ENCODE assay signal across 15 cellular contexts in genomic region chr7:135165862-135166261, GRCh38. TPM values are rescaled to one million over a fixed set of nuclear protein-coding genes. Genes with fewer than 3 reads are reported as not detected.
A peak's percentile ranks its signal among the peaks of the same experiment; 100 is the strongest.
DNase-seq lines count a peak whose midpoint lies in the region; ATAC-seq, FAIRE-seq and TF ChIP-seq lines count a peak whose summit lies in the region.
"Had no signal": no experiment of that assay in that cellular context is flagged by ENCODE, and none has a peak within 500 bp of the region (broad histone marks: within the 10 kb centered on the region; RNA-seq: fewer than 3 reads in every experiment).

No MANE protein-coding gene starts in this region.

- no TSS peak for BruUV-seq in HepG2 (replicated peaks; lab: Mats Ljungman, UMichigan)

- H3K36me3 Mint-ChIP-seq in activated CD4-positive, alpha-beta T cell treated with anti-CD3 and anti-CD28 coated beads, Interleukin-2, amount 10 ng/mL, durations not matched to agents 24 days and 14 days (ENCODE audit: low read depth) = peaks cover 75% of the 10 kb centered on the region
- peaks cover 64 to 87% of the 10 kb centered on the region in 2 donors for H3K36me3 Mint-ChIP-seq in stimulated activated naive B cell treated with anti-CD40 and anti-IgM and Interleukin-4, amounts not matched to agents 10 μg/mL and 1 μg/mL and 100 μg/mL, for 72 hours

- 100% methylated on average over 1 of the region's 4 CpGs for WGBS in HepG2 (ENCODE audit: low lambda C conversion rate)

- no peak for FAIRE-seq in HepG2 (lab: Jason Lieb, UNC)
- FAIRE-seq: H1 had no signal

- H4K20me1 ChIP-seq in HepG2 (ENCODE audit: insufficient read depth, low read length) = peaks cover 15% of the 10 kb centered on the region; the same call in 1 of the 2 replicates

- intact Hi-C loops in activated CD4-positive, alpha-beta T cell treated with anti-CD3 and anti-CD28 coated beads, Interleukin-2, amount 10 ng/mL, durations not matched to agents 24 days and 14 days (cut with micrococcal nuclease) = no loop called here
- intact Hi-C loops in HepG2 (cut with micrococcal nuclease; ENCODE audit: unreplicated experiment) = no loop called here

- H3K4me3 Mint-ChIP-seq in activated CD4-positive, alpha-beta T cell treated with anti-CD3 and anti-CD28 coated beads, Interleukin-2, amount 10 ng/mL, durations not matched to agents 24 days and 14 days = no peak overlapping the region
- H3K4me3 Mint-ChIP-seq in stimulated activated naive B cell treated with anti-CD40 and anti-IgM and Interleukin-4, amounts not matched to agents 10 μg/mL and 1 μg/mL and 100 μg/mL, for 72 hours = no peak overlapping the region

- H3K27me3 Mint-ChIP-seq in activated CD4-positive, alpha-beta T cell treated with anti-CD3 and anti-CD28 coated beads, Interleukin-2, amount 10 ng/mL, durations not matched to agents 24 days and 14 days = no peaks in the 10 kb centered on the region
- H3K27me3 Mint-ChIP-seq in stimulated activated naive B cell treated with anti-CD40 and anti-IgM and Interleukin-4, amounts not matched to agents 10 μg/mL and 1 μg/mL and 100 μg/mL, for 72 hours = no peaks in the 10 kb centered on the region

- peak overlapping the region; percentile 34 for H3K27ac Mint-ChIP-seq in activated CD4-positive, alpha-beta T cell treated with anti-CD3 and anti-CD28 coated beads, Interleukin-2, amount 10 ng/mL, durations not matched to agents 24 days and 14 days
- peak overlapping the region; percentile 86 for H3K27ac Mint-ChIP-seq in stimulated activated naive B cell treated with anti-CD40 and anti-IgM and Interleukin-4, amounts not matched to agents 10 μg/mL and 1 μg/mL and 100 μg/mL, for 72 hours

- no peak overlapping the region for H2AFZ ChIP-seq in HepG2 (ENCODE audit: low read length)

- no peak for TF ChIP-seq RAD21 in HepG2 (CRISPR knock-in tag; IDR thresholded peaks at IDR 0.05)

- H3K9me3 ChIP-seq in Peyer's patch = no peaks in the 10 kb centered on the region
- H3K9me3 ChIP-seq in HepG2 (ENCODE audit: low read length) = peaks cover 11% of the 10 kb centered on the region

- H3K79me2 ChIP-seq in HepG2 (ENCODE audit: insufficient read depth, low read length) = peaks cover 35% of the 10 kb centered on the region

- POLR2A ChIA-PET in HepG2 (lab: Yijun Ruan, JAX) = interaction anchor here (1.4 to 3.2 kb wide), 3 partner anchors 18 to 173 kb away, joined by 3 to 19 read pairs (median 9); partner anchors contain the start of gene TMEM140

- TF ChIP-seq CTCF in Peyer's patch (IDR thresholded peaks at IDR 0.05) (no peak), HepG2 (CRISPR knock-in tag; IDR thresholded peaks at IDR 0.05) (no peak)

- TF ChIP-seq EP300 in HepG2 (IDR thresholded peaks at IDR 0.05; ENCODE audit: low read depth in 2 of 2, low read length in 2 of 2) (no peak), HepG2 (CRISPR knock-in tag; IDR thresholded peaks at IDR 0.05; ENCODE audit: borderline replicate concordance) (no peak)

- CTCF ChIA-PET in HepG2 (lab: Yijun Ruan, JAX; ENCODE audit: low intra/inter-chr PET ratio, low total read pairs) = no interaction called here

- H3K27me3 ChIP-seq in Peyer's patch (no peaks in the 10 kb centered on the region), HepG2 (ENCODE audit: control insufficient read depth in 1 of 2, insufficient read depth in 2 of 2, low read length in 2 of 2) (no peaks in the 10 kb centered on the region; a peak in 1 of 5 replicates)

- peaks cover 0 to 47% (median 0%) of the 10 kb centered on the region in 3 donors for H3K36me3 ChIP-seq in Peyer's patch
- peaks cover 6 to 50% of the 10 kb centered on the region in 2 experiments; a peak in 4 of 5 replicates for H3K36me3 ChIP-seq in HepG2 (replicated peaks in 1 of 2; ENCODE audit: control insufficient read depth in 1 of 2, insufficient read depth in 2 of 2, low read length in 2 of 2)

- peak overlapping the region in 3 of 4 donors; percentile 6 to 97 (median 29) for H3K27ac ChIP-seq in Peyer's patch
- peak overlapping the region; percentile 7 for H3K27ac ChIP-seq in HepG2 (ENCODE audit: extremely low read length, insufficient read depth, low read length)

- H3K4me3 ChIP-seq in Peyer's patch = no peak overlapping the region
- H3K4me3 ChIP-seq in HepG2 (replicated peaks in 1 of 3; ENCODE audit: insufficient read depth in 1 of 3, low read depth in 2 of 3, low read length in 3 of 3) = no peak overlapping the region

- H3K4me1 ChIP-seq in Peyer's patch (peaks cover 3 to 34% (median 8%) of the 10 kb centered on the region in 4 donors), HepG2 (ENCODE audit: insufficient read depth, low read length) (peaks cover 43% of the 10 kb centered on the region)

- no peak for ATAC-seq in HepG2
- no peak for ATAC-seq in stimulated activated naive B cell treated with anti-CD40 and anti-IgM and Interleukin-4, amounts not matched to agents 10 μg/mL and 1 μg/mL and 100 μg/mL, for 72 hours (replicated peaks)
- ATAC-seq in GM19397 (IDR thresholded peaks at IDR 0.05; ENCODE audit: unreplicated experiment) = no peak

- no peak for DNase-seq in activated CD4-positive, alpha-beta T cell treated with anti-CD3 and anti-CD28 coated beads, Interleukin-2, amount 10 ng/mL, durations not matched to agents 24 days and 14 days
- DNase-seq in activated CD4-positive, alpha-beta T cell treated with anti-CD3 and anti-CD28 coated beads, Interleukin-2, amount 50 U/mL, for 1 hour = no peak
- DNase-seq in Peyer's patch (no peak), HepG2 (ENCODE audit: low spot score) (no peak), ecto neural progenitor cell (ENCODE audit: low spot score) (no peak), GM19238 (ENCODE audit: insufficient read length, low spot score) (no peak)
- no peak for DNase-seq in stimulated activated naive B cell treated with anti-CD40 and anti-IgM and Interleukin-4, amounts not matched to agents 10 μg/mL and 1 μg/mL and 100 μg/mL, for 72 hours
- DNase-seq: activated gamma-delta T cell; effector CD8-positive, alpha-beta T cell; midbrain; NCI-H82; trophoblast cell had no signal

- in situ Hi-C loops in HepG2 (cut with HindIII; ENCODE audit: extremely low pct_ligation_motif_present, low pct_unique_long_range_greater_than_20kb) = loop anchor here (5.0 kb wide), 1 partner anchor 174 kb away; no protein-coding TSS in a partner anchor

- no peak overlapping the region for H3K9ac ChIP-seq in HepG2 (ENCODE audit: insufficient read depth, low read depth, low read length)

- peaks cover 15% of the 10 kb centered on the region for H3K9me3 Mint-ChIP-seq in activated CD4-positive, alpha-beta T cell treated with anti-CD3 and anti-CD28 coated beads, Interleukin-2, amount 10 ng/mL, durations not matched to agents 24 days and 14 days
- peaks cover 8 to 9% of the 10 kb centered on the region in 2 donors for H3K9me3 Mint-ChIP-seq in stimulated activated naive B cell treated with anti-CD40 and anti-IgM and Interleukin-4, amounts not matched to agents 10 μg/mL and 1 μg/mL and 100 μg/mL, for 72 hours

- peaks cover 41% of the 10 kb centered on the region for H3K4me1 Mint-ChIP-seq in activated CD4-positive, alpha-beta T cell treated with anti-CD3 and anti-CD28 coated beads, Interleukin-2, amount 10 ng/mL, durations not matched to agents 24 days and 14 days
- H3K4me1 Mint-ChIP-seq in stimulated activated naive B cell treated with anti-CD40 and anti-IgM and Interleukin-4, amounts not matched to agents 10 μg/mL and 1 μg/mL and 100 μg/mL, for 72 hours = peaks cover 51 to 84% of the 10 kb centered on the region in 2 donors

- no peak for TF ChIP-seq POLR2A in Peyer's patch (IDR thresholded peaks at IDR 0.05)
- TF ChIP-seq POLR2A in HepG2 (IDR thresholded peaks at IDR 0.05; ENCODE audit: insufficient read depth in 1 of 2, low read depth in 2 of 2, low read length in 2 of 2) = peak; percentile 25 to 38; a peak in 2 of 4 replicates

- H3K4me2 ChIP-seq in HepG2 (ENCODE audit: low read depth, low read length) = no peak overlapping the region

RNA-seq across cellular contexts. Expression of gene CYREN, which starts 4.6 kb away (rescaled TPM):
- 52.8 and 55.1 TPM in 2 replicates for total RNA-seq in activated CD4-positive, alpha-beta T cell treated with anti-CD3 and anti-CD28 coated beads, Interleukin-2, amount 10 ng/mL, durations not matched to agents 24 days and 14 days
- total RNA-seq in Peyer's patch (10 to 100 TPM; 32.4 to 66.8 (median 42.5) TPM), HepG2 (2016; rRNA removed; fragmentation: Illumina TruSeq; extraction: Trizol) (60.7 and 68.6 TPM in 2 replicates)
- total RNA-seq in HepG2 (2016; cell fraction: cytosol; rRNA removed; fragmentation: Illumina TruSeq; extraction: Trizol; ENCODE audit: low read depth) = 24.2 and 27.7 TPM in 2 replicates
- 58.8 and 66.8 TPM in 2 replicates for total RNA-seq in HepG2 (2016; cell fraction: insoluble cytoplasmic fraction; rRNA removed; fragmentation: Illumina TruSeq; extraction: Trizol)
- 48.2 and 58.3 TPM in 2 replicates for total RNA-seq in HepG2 (2016; cell fraction: membrane; rRNA removed; fragmentation: Illumina TruSeq; extraction: Trizol)
- total RNA-seq in HepG2 (2016; cell fraction: nucleus; rRNA removed; fragmentation: Illumina TruSeq; extraction: Trizol) = 42.2 and 46.2 TPM in 2 replicates
- polyA plus RNA-seq in HepG2 (2011; rRNA removed) = 19.3 and 20.7 TPM in 2 replicates
- 19.8 and 20.9 TPM in 2 replicates for polyA plus RNA-seq in HepG2 (2011; cell fraction: cytosol; rRNA removed)
- 15.6 and 18.8 TPM in 2 replicates for polyA plus RNA-seq in HepG2 (2011; cell fraction: nucleus; rRNA removed)
- 44.5 and 69.6 TPM in 2 replicates for polyA plus RNA-seq in HepG2 (2012)
- 13.5 and 22.0 TPM in 2 replicates for polyA plus RNA-seq in HepG2 (2016; cell fraction: cytosol; fragmentation: Illumina TruSeq; extraction: Trizol; ENCODE audit: low read depth)
- polyA plus RNA-seq in HepG2 (2016; cell fraction: insoluble cytoplasmic fraction; fragmentation: Illumina TruSeq; extraction: Trizol; ENCODE audit: low read depth) = 62.6 and 67.4 TPM in 2 replicates
- 31.2 and 44.6 TPM in 2 replicates for polyA plus RNA-seq in HepG2 (2016; cell fraction: membrane; fragmentation: Illumina TruSeq; extraction: Trizol; ENCODE audit: low read depth)
- 46.9 and 49.8 TPM in 2 replicates for polyA plus RNA-seq in HepG2 (2016; cell fraction: nucleus; fragmentation: Illumina TruSeq; extraction: Trizol; ENCODE audit: insufficient read depth, low read depth)
- polyA minus RNA-seq in HepG2 (2011; rRNA and poly(A)+ RNA removed; ENCODE audit: low replicate concordance) = 24.4 and 62.5 TPM in 2 replicates
- 8.6 and 12.1 TPM in 2 replicates for polyA minus RNA-seq in HepG2 (2011; cell fraction: cytosol; rRNA and poly(A)+ RNA removed)
- polyA minus RNA-seq in HepG2 (2011; cell fraction: nucleus; rRNA and poly(A)+ RNA removed) = 20.6 and 24.7 TPM in 2 replicates

RNA-seq across cellular contexts. Expression of gene TMEM140, which starts 18.0 kb away (rescaled TPM):
- 2.2 TPM in 2 replicates for total RNA-seq in activated CD4-positive, alpha-beta T cell treated with anti-CD3 and anti-CD28 coated beads, Interleukin-2, amount 10 ng/mL, durations not matched to agents 24 days and 14 days
- total RNA-seq in Peyer's patch (10 to 100 TPM; 33.4 to 39.6 (median 36.5) TPM), HepG2 (2016; rRNA removed; fragmentation: Illumina TruSeq; extraction: Trizol) (5.6 and 9.2 TPM in 2 replicates)
- 1.1 and 1.5 TPM in 2 replicates for total RNA-seq in HepG2 (2016; cell fraction: cytosol; rRNA removed; fragmentation: Illumina TruSeq; extraction: Trizol; ENCODE audit: low read depth)
- 6.3 and 8.9 TPM in 2 replicates for total RNA-seq in HepG2 (2016; cell fraction: insoluble cytoplasmic fraction; rRNA removed; fragmentation: Illumina TruSeq; extraction: Trizol)
- total RNA-seq in HepG2 (2016; cell fraction: membrane; rRNA removed; fragmentation: Illumina TruSeq; extraction: Trizol) = 2.6 and 3.2 TPM in 2 replicates
- 7.9 and 10.4 TPM in 2 replicates for total RNA-seq in HepG2 (2016; cell fraction: nucleus; rRNA removed; fragmentation: Illumina TruSeq; extraction: Trizol)
- 21.7 and 35.7 TPM in 2 replicates for polyA plus RNA-seq in HepG2 (2011; rRNA removed)
- polyA plus RNA-seq in HepG2 (2011; cell fraction: cytosol; rRNA removed) = 24.2 and 35.4 TPM in 2 replicates
- 17.7 and 30.5 TPM in 2 replicates for polyA plus RNA-seq in HepG2 (2011; cell fraction: nucleus; rRNA removed)
- 45.3 and 74.1 TPM in 2 replicates for polyA plus RNA-seq in HepG2 (2012)
- polyA plus RNA-seq in HepG2 (2016; cell fraction: cytosol; fragmentation: Illumina TruSeq; extraction: Trizol; ENCODE audit: low read depth) = 1.1 TPM in 2 replicates
- 5.3 and 6.1 TPM in 2 replicates for polyA plus RNA-seq in HepG2 (2016; cell fraction: insoluble cytoplasmic fraction; fragmentation: Illumina TruSeq; extraction: Trizol; ENCODE audit: low read depth)
- polyA plus RNA-seq in HepG2 (2016; cell fraction: membrane; fragmentation: Illumina TruSeq; extraction: Trizol; ENCODE audit: low read depth) = 2.1 and 2.2 TPM in 2 replicates
- 7.8 and 11.6 TPM in 2 replicates for polyA plus RNA-seq in HepG2 (2016; cell fraction: nucleus; fragmentation: Illumina TruSeq; extraction: Trizol; ENCODE audit: insufficient read depth, low read depth)
- polyA minus RNA-seq in HepG2 (2011; rRNA and poly(A)+ RNA removed; ENCODE audit: low replicate concordance) = 0.26 and 39.0 TPM in 2 replicates
- polyA minus RNA-seq in HepG2 (2011; cell fraction: cytosol; rRNA and poly(A)+ RNA removed) = 15.9 and 32.1 TPM in 2 replicates
- polyA minus RNA-seq in HepG2 (2011; cell fraction: nucleus; rRNA and poly(A)+ RNA removed) = 41.2 and 55.0 TPM in 2 replicates
- total RNA-seq: G401, H1 had no signal
- polyA plus RNA-seq: H1 had no signal

RNA-seq across cellular contexts. Expression of gene WDR91, which starts 45.5 kb away (rescaled TPM):
- total RNA-seq in activated CD4-positive, alpha-beta T cell treated with anti-CD3 and anti-CD28 coated beads, Interleukin-2, amount 10 ng/mL, durations not matched to agents 24 days and 14 days = 25.8 and 26.6 TPM in 2 replicates
- 10 to 100 TPM in 3 of 4 donors, 1 to 10 TPM in 1; 6.7 to 44.6 (median 22.2) TPM for total RNA-seq in Peyer's patch
- total RNA-seq in HepG2 (2016; rRNA removed; fragmentation: Illumina TruSeq; extraction: Trizol) = 10.0 and 12.1 TPM in 2 replicates
- total RNA-seq in HepG2 (2016; cell fraction: cytosol; rRNA removed; fragmentation: Illumina TruSeq; extraction: Trizol; ENCODE audit: low read depth) = 1.1 and 1.8 TPM in 2 replicates
- 9.2 and 12.1 TPM in 2 replicates for total RNA-seq in HepG2 (2016; cell fraction: insoluble cytoplasmic fraction; rRNA removed; fragmentation: Illumina TruSeq; extraction: Trizol)
- total RNA-seq in HepG2 (2016; cell fraction: membrane; rRNA removed; fragmentation: Illumina TruSeq; extraction: Trizol) = 1.5 and 2.3 TPM in 2 replicates
- total RNA-seq in HepG2 (2016; cell fraction: nucleus; rRNA removed; fragmentation: Illumina TruSeq; extraction: Trizol) = 11.3 and 14.5 TPM in 2 replicates
- polyA plus RNA-seq in HepG2 (2011; rRNA removed) = 11.6 and 13.7 TPM in 2 replicates
- polyA plus RNA-seq in HepG2 (2011; cell fraction: cytosol; rRNA removed) = 7.2 and 8.6 TPM in 2 replicates
- polyA plus RNA-seq in HepG2 (2011; cell fraction: nucleus; rRNA removed) = 43.9 and 51.3 TPM in 2 replicates
- polyA plus RNA-seq in HepG2 (2012) = 5.7 and 6.1 TPM in 2 replicates
- polyA plus RNA-seq in HepG2 (2016; cell fraction: cytosol; fragmentation: Illumina TruSeq; extraction: Trizol; ENCODE audit: low read depth) = 0.26 and 0.31 TPM in 2 replicates
- polyA plus RNA-seq in HepG2 (2016; cell fraction: insoluble cytoplasmic fraction; fragmentation: Illumina TruSeq; extraction: Trizol; ENCODE audit: low read depth) = 10.7 and 11.4 TPM in 2 replicates
- 0.56 and 0.65 TPM in 2 replicates for polyA plus RNA-seq in HepG2 (2016; cell fraction: membrane; fragmentation: Illumina TruSeq; extraction: Trizol; ENCODE audit: low read depth)
- polyA plus RNA-seq in HepG2 (2016; cell fraction: nucleus; fragmentation: Illumina TruSeq; extraction: Trizol; ENCODE audit: insufficient read depth, low read depth) = 21.1 and 22.2 TPM in 2 replicates
- polyA minus RNA-seq in HepG2 (2011; rRNA and poly(A)+ RNA removed; ENCODE audit: low replicate concordance) = 8.2 and 19.7 TPM in 2 replicates
- polyA minus RNA-seq in HepG2 (2011; cell fraction: cytosol; rRNA and poly(A)+ RNA removed) = 5.3 and 8.8 TPM in 2 replicates
- 12.6 and 17.4 TPM in 2 replicates for polyA minus RNA-seq in HepG2 (2011; cell fraction: nucleus; rRNA and poly(A)+ RNA removed)

Comparison
In these comparisons a context has a peak if more than half of its experiments do, and no peak if none do; other contexts are left out.
1. POLR2A ChIP-seq: peak in HepG2 (2 of 2); none in Peyer's patch (0 of 2).